Comparison of ENCODE assay signal across 13 cellular contexts in genomic region chr12:92543872-92544271, GRCh38.
DNase-seq lines count a peak whose midpoint lies in the region; ATAC-seq and TF ChIP-seq lines count a peak whose summit lies in the region.
"Had no signal": no experiment of that assay in that cellular context is flagged by ENCODE, and none has a peak within 500 bp of the region (broad histone marks: within the 10 kb centered on the region; RNA-seq: fewer than 3 reads in every experiment).

No MANE protein-coding gene starts in this region.

- ATAC-seq in HG02840 (IDR thresholded peaks at IDR 0.05; ENCODE audit: low FRiP score, unreplicated experiment), result no peak

- peaks cover 55 to 58% of the 10 kb centered on the region in 2 donors for H3K4me1 Mint-ChIP-seq in immature natural killer cell

- peaks cover 0 to 21% (median 2%) of the 10 kb centered on the region in 3 donors for H3K36me3 Mint-ChIP-seq in immature natural killer cell

- peaks cover 0 to 4% (median 2%) of the 10 kb centered on the region in 3 donors for H3K27me3 Mint-ChIP-seq in immature natural killer cell (ENCODE audit: low read depth in 3 of 3)

- H3K4me3 Mint-ChIP-seq in immature natural killer cell, result peak overlapping the region; percentile 8 to 74 (median 48)
- H3K4me3 Mint-ChIP-seq: endodermal cell had no signal

- no peaks in the 10 kb centered on the region for H3K79me2 ChIP-seq in OCI-LY1 (ENCODE audit: insufficient read depth, low read length)

- TF ChIP-seq EP300 in stomach (IDR thresholded peaks at IDR 0.05), result no peak

- H3K9me3 Mint-ChIP-seq in immature natural killer cell, result peaks cover 0 to 4% (median 0%) of the 10 kb centered on the region in 6 donors
- H3K9me3 Mint-ChIP-seq: endodermal cell had no signal

- no peaks in the 10 kb centered on the region for H3K27me3 ChIP-seq in OCI-LY1 (ENCODE audit: insufficient read depth, low read length)
- no peaks in the 10 kb centered on the region for H3K27me3 ChIP-seq in stomach

- no peaks in the 10 kb centered on the region for H3K9me3 ChIP-seq in OCI-LY1 (ENCODE audit: low read length)
- no peaks in the 10 kb centered on the region for H3K9me3 ChIP-seq in stomach

- peak overlapping the region; percentile 87 for H2AFZ ChIP-seq in OCI-LY1 (ENCODE audit: low read length)

- H3K9ac ChIP-seq in OCI-LY1 (ENCODE audit: low read length), result no peak overlapping the region

- TF ChIP-seq CTCF in OCI-LY1 (IDR thresholded peaks at IDR 0.05; ENCODE audit: low read length) (no peak), stomach (IDR thresholded peaks at IDR 0.05) (no peak)

- DNase-seq in NCI-H748 (lab: John Stamatoyannopoulos, UW; ENCODE audit: unreplicated experiment), result peak; percentile 41
- DNase-seq in NCI-H748 treated with DMSO at 0.1 percent for 48 hours (lab: John Stamatoyannopoulos, UW), result no peak
- DNase-seq in immature natural killer cell, result no peak
- DNase-seq in stomach, result no peak
- no peak for DNase-seq in NCI-H146 (lab: John Stamatoyannopoulos, UW)
- no peak for DNase-seq in hypothalamus (lab: John Stamatoyannopoulos, UW)
- DNase-seq: activated gamma-delta T cell treated with Interleukin-2 at 50 U/mL for 16 hours; endodermal cell; NCI-H1092; stimulated activated CD4-positive, alpha-beta T cell treated with anti-CD3 and anti-CD28 coated beads, Interleukin-4, amount 100 ng/mL, for 24 hours; stimulated activated naive CD4-positive, alpha-beta T cell treated with Interleukin-2 at 50 U/mL for 16 hours had no signal

- intact Hi-C loops in stomach (cut with DNase I; ENCODE audit: low total_unique reads), result no loop called here

- 11 to 31% (median 29%) methylated on average over 4 of the region's 4 CpGs for WGBS in stomach, 5 donors

- no peaks in the 10 kb centered on the region for H3F3A ChIP-seq in OCI-LY1 (ENCODE audit: insufficient read depth, low read length)

- H3K36me3 ChIP-seq in OCI-LY1 (ENCODE audit: insufficient read depth, low read length) (no peaks in the 10 kb centered on the region), stomach (no peaks in the 10 kb centered on the region)

- H3K27ac ChIP-seq in OCI-LY1 (ENCODE audit: low read depth, low read length, poor library complexity, severe bottlenecking) (peak overlapping the region; percentile 66), stomach (peak overlapping the region; percentile 58 to 96 (median 79))

- H3K9me2 ChIP-seq in OCI-LY1 (ENCODE audit: low read depth, low read length), result no peaks in the 10 kb centered on the region

- peak overlapping the region; percentile 20 to 94 (median 83) for H3K27ac Mint-ChIP-seq in immature natural killer cell
- H3K27ac Mint-ChIP-seq: endodermal cell had no signal

- TF ChIP-seq POLR2A in stomach (IDR thresholded peaks at IDR 0.05), result no peak

- no peak overlapping the region for H3K4me3 ChIP-seq in OCI-LY1 (ENCODE audit: low read depth, low read length, poor library complexity, severe bottlenecking)
- no peak overlapping the region for H3K4me3 ChIP-seq in stomach

- H3K4me1 ChIP-seq in OCI-LY1 (ENCODE audit: insufficient read depth, low read length, severe bottlenecking), result peaks cover 43% of the 10 kb centered on the region
- peaks cover 37 to 89% (median 52%) of the 10 kb centered on the region in 4 donors for H3K4me1 ChIP-seq in stomach

- H4K20me1 ChIP-seq in OCI-LY1 (ENCODE audit: insufficient read depth, low read length), result no peaks in the 10 kb centered on the region

- H3K4me2 ChIP-seq in OCI-LY1 (ENCODE audit: low read length), result peak overlapping the region; percentile 28; the same call in 1 of the 2 replicates
